In the genomic region with DNA sequence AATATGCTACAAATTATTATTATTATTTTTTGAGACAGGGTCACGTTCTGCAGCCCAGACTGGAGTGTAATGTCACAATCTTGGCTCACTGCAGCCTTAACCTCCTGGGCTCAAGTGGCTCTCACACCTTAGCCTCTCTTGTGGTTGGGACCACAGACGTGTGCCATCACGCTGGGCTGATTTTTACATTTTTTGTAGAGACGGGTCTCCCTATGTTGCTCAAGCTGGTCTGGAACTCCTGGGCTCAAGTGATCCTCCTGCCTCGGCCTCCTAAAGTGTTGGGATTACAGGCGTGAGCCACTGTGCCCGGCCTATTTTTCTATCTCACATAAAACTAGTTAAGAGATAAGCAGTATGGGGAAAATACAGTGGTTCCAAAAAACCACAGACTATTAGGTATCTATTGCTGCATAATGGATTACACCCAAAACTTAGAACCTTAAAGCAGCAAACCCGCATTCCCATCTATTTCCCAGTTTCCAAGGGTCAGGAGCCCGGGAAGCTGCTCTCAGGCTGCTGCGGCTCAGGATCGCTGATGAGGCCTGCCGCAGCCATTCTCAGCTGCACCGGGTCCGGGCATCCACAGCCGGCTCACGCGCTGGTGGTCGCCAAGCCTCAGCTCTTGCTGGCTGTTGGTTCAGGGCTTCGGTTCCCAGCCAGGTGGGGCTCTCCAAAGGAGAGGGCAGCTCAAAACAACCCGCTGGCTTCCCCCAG, we compare ENCODE assay signal across 7 cellular contexts.
A peak's percentile ranks its signal among the peaks of the same experiment; 100 is the strongest.
DNase-seq lines count a peak whose midpoint lies in the region; ATAC-seq and TF ChIP-seq lines count a peak whose summit lies in the region.

No MANE protein-coding gene starts in this region.

- ATAC-seq in gastroesophageal sphincter: no peak

- H3K4me1 Mint-ChIP-seq in H9: peaks cover 6 to 27% of the 10 kb centered on the region in 2 experiments

- H3K9me3 Mint-ChIP-seq in H9: no peaks in the 10 kb centered on the region

- H3K23ac ChIP-seq in H9 (ENCODE audit: insufficient read length, low read depth, low read length): no peak overlapping the region

- H3K4me3 ChIP-seq in gastroesophageal sphincter: peak overlapping the region; percentile 65 to 68
- H3K4me3 ChIP-seq in smooth muscle cell: peak overlapping the region; percentile 83

- no peaks in the 10 kb centered on the region for H3K79me2 ChIP-seq in H9 (ENCODE audit: insufficient read depth, low read length)
- no peaks in the 10 kb centered on the region for H3K79me2 ChIP-seq in smooth muscle cell (ENCODE audit: low read depth)

- H3K27ac ChIP-seq in H9 (ENCODE audit: insufficient read length, low read depth, low read length) (no peak overlapping the region), VCaP (peak overlapping the region; percentile 93), gastroesophageal sphincter (peak overlapping the region in 1 of 4 donors; percentile 75), smooth muscle cell (ENCODE audit: low read depth) (no peak overlapping the region)

- H2BK15ac ChIP-seq in H9 (ENCODE audit: low read depth, low read length): no peak overlapping the region

- TF ChIP-seq CTCF in H9 (conservative IDR thresholded peaks at IDR 0.05) (no peak; the same call in 2 of the 3 replicates), VCaP (conservative IDR thresholded peaks at IDR 0.05) (peak; percentile 56), gastroesophageal sphincter (IDR thresholded peaks at IDR 0.05) (peak in 2 of 4 experiments; percentile 24 to 56), smooth muscle cell (IDR thresholded peaks at IDR 0.05; ENCODE audit: borderline replicate concordance, insufficient read depth, poor library complexity, severe bottlenecking) (no peak)

- H3K9ac ChIP-seq in H9 (ENCODE audit: extremely low read depth, insufficient read length, low read length) (peak overlapping the region; percentile 16), smooth muscle cell (ENCODE audit: low read depth) (no peak overlapping the region)

- no peak for TF ChIP-seq EP300 in gastroesophageal sphincter (IDR thresholded peaks at IDR 0.05)

- H3F3A ChIP-seq in smooth muscle cell (ENCODE audit: low read depth): peaks cover 5% of the 10 kb centered on the region

- no peaks in the 10 kb centered on the region for H4K20me1 ChIP-seq in H9 (ENCODE audit: control insufficient read depth, insufficient read depth, insufficient read length)
- H4K20me1 ChIP-seq in smooth muscle cell (ENCODE audit: low read depth): no peaks in the 10 kb centered on the region

- H3K27ac Mint-ChIP-seq in H9: peak overlapping the region; percentile 85 to 94 (median 89); a peak in 5 of 7 replicates

- no peak overlapping the region for H4K5ac ChIP-seq in H9 (ENCODE audit: insufficient read length, low read depth, low read length)

- H3K36me3 ChIP-seq in gastroesophageal sphincter (no peaks in the 10 kb centered on the region), smooth muscle cell (ENCODE audit: low read depth) (no peaks in the 10 kb centered on the region)

- H3K9me3 ChIP-seq in H9 (ENCODE audit: control insufficient read depth, low read depth, low read length): no peaks in the 10 kb centered on the region
- no peaks in the 10 kb centered on the region for H3K9me3 ChIP-seq in gastroesophageal sphincter
- H3K9me3 ChIP-seq in smooth muscle cell (replicated peaks; ENCODE audit: low read depth): no peaks in the 10 kb centered on the region

- H3K4me3 Mint-ChIP-seq in H9: peak overlapping the region; percentile 82 to 90

- no peak overlapping the region for H2BK5ac ChIP-seq in H9 (ENCODE audit: insufficient read length, low read length)

- H3K4me2 ChIP-seq in H9 (ENCODE audit: insufficient read depth, insufficient read length, low read length) (peak overlapping the region; percentile 67), smooth muscle cell (peak overlapping the region; percentile 100)

- H3K56ac ChIP-seq in H9 (ENCODE audit: insufficient read length, low read depth, low read length): no peak overlapping the region

- TF ChIP-seq POLR2A in gastroesophageal sphincter (IDR thresholded peaks at IDR 0.05): no peak

- DNase-seq in H9 (no peak), smooth muscle cell (lab: John Stamatoyannopoulos, UW; ENCODE audit: unreplicated experiment) (no peak), putamen (ENCODE audit: low spot score) (no peak)
- no peak for DNase-seq in stimulated activated naive CD4-positive, alpha-beta T cell treated with Interleukin-2 at 50 U/mL for 16 hours (lab: John Stamatoyannopoulos, UW)
- DNase-seq in stimulated activated CD4-positive, alpha-beta T cell treated with anti-CD3 and anti-CD28 coated beads, Interleukin-12 subunit alpha, Interleukin-12 subunit beta, amount 100 ng/mL, for 4 hours: no peak

- H2AK5ac ChIP-seq in H9 (ENCODE audit: insufficient read length, low read length): no peak overlapping the region

- no peak overlapping the region for H3K18ac ChIP-seq in H9 (ENCODE audit: insufficient read length, low read depth, low read length)

- no peak overlapping the region for H2AFZ ChIP-seq in H9 (ENCODE audit: low read length)
- H2AFZ ChIP-seq in smooth muscle cell (ENCODE audit: low read depth): no peak overlapping the region

- H3K27me3 Mint-ChIP-seq in H9 (ENCODE audit: low read depth): peaks cover 5% of the 10 kb centered on the region

- H2BK12ac ChIP-seq in H9 (ENCODE audit: insufficient read length, low read depth, low read length): no peak overlapping the region

- peaks cover 2% of the 10 kb centered on the region; the same call in 1 of the 2 replicates for H3K4me1 ChIP-seq in H9 (ENCODE audit: insufficient read depth, low read length)
- peaks cover 0 to 23% (median 7%) of the 10 kb centered on the region in 3 donors for H3K4me1 ChIP-seq in gastroesophageal sphincter
- H3K4me1 ChIP-seq in smooth muscle cell (ENCODE audit: low read depth): peaks cover 11% of the 10 kb centered on the region

- H3T11ph ChIP-seq in H9 (ENCODE audit: low read length): no peak overlapping the region

- peaks cover 4% of the 10 kb centered on the region for H3K23me2 ChIP-seq in H9 (ENCODE audit: insufficient read length, low read depth, low read length, poor library complexity, severe bottlenecking)

- H3K27me3 ChIP-seq in H9 (ENCODE audit: insufficient read depth, low read length): no peaks in the 10 kb centered on the region
- no peaks in the 10 kb centered on the region for H3K27me3 ChIP-seq in gastroesophageal sphincter
- H3K27me3 ChIP-seq in smooth muscle cell (ENCODE audit: low read depth): no peaks in the 10 kb centered on the region

- WGBS in H9 (ENCODE audit: extremely low coverage, insufficient read length, low lambda C conversion rate): no CpG with 5 or more reads among the region's 20 CpGs
- WGBS in gastroesophageal sphincter (ENCODE audit: low coverage in 1 of 2), 2 donors: 42 to 59% methylated on average over 3 to 9 of the region's 20 CpGs
- 40% methylated on average over 20 of the region's 20 CpGs for WGBS in smooth muscle cell (ENCODE audit: low lambda C conversion rate)

- H2BK120ac ChIP-seq in H9 (ENCODE audit: low read depth, low read length, poor library complexity, severe bottlenecking): no peak overlapping the region

- H2BK20ac ChIP-seq in H9 (ENCODE audit: low read depth, low read length, poor library complexity, severe bottlenecking): no peak overlapping the region

- H3K14ac ChIP-seq in H9 (ENCODE audit: insufficient read depth, low read length): no peak overlapping the region; the same call in 1 of the 2 replicates

- no peak overlapping the region for H3K4ac ChIP-seq in H9 (ENCODE audit: low read depth, low read length)

- H4K8ac ChIP-seq in H9 (replicated peaks; ENCODE audit: insufficient read length, low read depth, low read length): no peak overlapping the region

- no peaks in the 10 kb centered on the region; a peak in 1 of 7 replicates for H3K36me3 Mint-ChIP-seq in H9 (ENCODE audit: insufficient read depth in 1 of 3, low read depth in 3 of 3)

- no peak overlapping the region for H4K91ac ChIP-seq in H9 (ENCODE audit: insufficient read length, low read depth, low read length)

- no peaks in the 10 kb centered on the region for H3K79me1 ChIP-seq in H9 (ENCODE audit: insufficient read depth, low read depth, low read length, poor library complexity, severe bottlenecking)
